In genomic region chr17:49677933-49678847, GRCh38 we compare ENCODE assay signal across 1 cellular context.
TF ChIP-seq lines count a peak whose summit lies in the region.

Gene SPOP (minus strand): TSS chr17:49678097. CDS start chr17:49622810, 55,287 bp downstream.

TF ChIP-seq in HEK293, 187 proteins besides CTCF, POLR2A, EP300 and RAD21 (continued from another document and continues in another):
- TF ChIP-seq ZSCAN5A (tag by site-specific recombination; IDR thresholded peaks at IDR 0.05) (peak; percentile 8; the same call in 1 of the 2 replicates), ZNF174 (tag by site-specific recombination; IDR thresholded peaks at IDR 0.05) (no peak), ZNF366 (tag by site-specific recombination; conservative IDR thresholded peaks at IDR 0.05) (peak; percentile 31; the same call in 1 of the 2 replicates), ZNF514 (tag by site-specific recombination; IDR thresholded peaks at IDR 0.05) (no peak), PRDM10 (tag by site-specific recombination; IDR thresholded peaks at IDR 0.05) (peak; percentile 80), FEZF1 (tag by site-specific recombination; IDR thresholded peaks at IDR 0.05) (no peak), SP3 (tag by site-specific recombination; IDR thresholded peaks at IDR 0.05) (peak; percentile 98), GLI2 (tag by site-specific recombination; IDR thresholded peaks at IDR 0.05; ENCODE audit: borderline replicate concordance, low read depth) (no peak), ZNF157 (tag by site-specific recombination; IDR thresholded peaks at IDR 0.05) (no peak), ZNF155 (tag by site-specific recombination; IDR thresholded peaks at IDR 0.05) (no peak), ZBTB17 (tag by site-specific recombination; IDR thresholded peaks at IDR 0.05) (peak; percentile 98), OSR2 (tag by site-specific recombination; IDR thresholded peaks at IDR 0.05) (0 out of 2 replicates have a peak, but pooled peaks have one; percentile 0), ZNF596 (tag by site-specific recombination; IDR thresholded peaks at IDR 0.05) (no peak), ZNF610 (tag by site-specific recombination; IDR thresholded peaks at IDR 0.05; ENCODE audit: borderline replicate concordance) (peak; percentile 78), ZNF341 (tag by site-specific recombination; IDR thresholded peaks at IDR 0.05; ENCODE audit: low read depth) (peak; percentile 70), ZFHX2 (tag by site-specific recombination; conservative IDR thresholded peaks at IDR 0.05) (peak; percentile 59), ZNF777 (tag by site-specific recombination; IDR thresholded peaks at IDR 0.05; ENCODE audit: borderline replicate concordance) (peak; percentile 60; the same call in 1 of the 2 replicates), ZNF132 (tag by site-specific recombination; IDR thresholded peaks at IDR 0.05; ENCODE audit: borderline replicate concordance) (no peak), ZNF704 (tag by site-specific recombination; IDR thresholded peaks at IDR 0.05) (no peak), ZNF184 (tag by site-specific recombination; IDR thresholded peaks at IDR 0.05) (peak; percentile 60; the same call in 1 of the 2 replicates), YY2 (tag by site-specific recombination; IDR thresholded peaks at IDR 0.05) (peak; percentile 86), ZNF239 (tag by site-specific recombination; IDR thresholded peaks at IDR 0.05) (peak; percentile 58; the same call in 1 of the 2 replicates), ZNF404 (tag by site-specific recombination; IDR thresholded peaks at IDR 0.05) (no peak), ZNF501 (tag by site-specific recombination; IDR thresholded peaks at IDR 0.05) (peak; percentile 97), MZF1 (tag by site-specific recombination; IDR thresholded peaks at IDR 0.05; ENCODE audit: borderline replicate concordance) (no peak), ZNF692 (tag by site-specific recombination; IDR thresholded peaks at IDR 0.05) (peak; percentile 88), ZNF660 (tag by site-specific recombination; IDR thresholded peaks at IDR 0.05) (peak; percentile 33; the same call in 1 of the 2 replicates), TCF7L2 (IDR thresholded peaks at IDR 0.05; ENCODE audit: borderline replicate concordance, low read depth, low read length) (no peak), ZSCAN18 (tag by site-specific recombination; IDR thresholded peaks at IDR 0.05) (peak; percentile 92), ZNF10 (tag by site-specific recombination; IDR thresholded peaks at IDR 0.05) (no peak), ZEB2 (tag by site-specific recombination; IDR thresholded peaks at IDR 0.05) (peak; percentile 93), WT1 (tag by site-specific recombination; IDR thresholded peaks at IDR 0.05) (peak; percentile 99), ZFP3 (tag by site-specific recombination; IDR thresholded peaks at IDR 0.05; ENCODE audit: low read depth) (no peak), ZNF664 (tag by site-specific recombination; IDR thresholded peaks at IDR 0.05) (0 out of 2 replicates have a peak, but pooled peaks have one; percentile 10), ZNF658 (tag by site-specific recombination; IDR thresholded peaks at IDR 0.05) (no peak), GLIS2 (tag by site-specific recombination; IDR thresholded peaks at IDR 0.05) (peak; percentile 97), ZNF600 (tag by site-specific recombination; IDR thresholded peaks at IDR 0.05) (peak; percentile 61; the same call in 1 of the 2 replicates), ZNF280C (tag by site-specific recombination; IDR thresholded peaks at IDR 0.05) (no peak), ZBTB1 (tag by site-specific recombination; IDR thresholded peaks at IDR 0.05) (no peak; the same call in 1 of the 2 replicates), ZNF518A (tag by site-specific recombination; conservative IDR thresholded peaks at IDR 0.05; ENCODE audit: low read depth) (no peak; the same call in 1 of the 2 replicates), ZNF677 (tag by site-specific recombination; IDR thresholded peaks at IDR 0.05) (no peak), ZNF211 (tag by site-specific recombination; IDR thresholded peaks at IDR 0.05; ENCODE audit: low read depth) (no peak), KLF1 (tag by site-specific recombination; IDR thresholded peaks at IDR 0.05) (peak; percentile 86), ZNF221 (tag by site-specific recombination; IDR thresholded peaks at IDR 0.05; ENCODE audit: borderline replicate concordance) (no peak), ZNF391 (tag by site-specific recombination; IDR thresholded peaks at IDR 0.05; ENCODE audit: borderline replicate concordance, low read depth) (peak; percentile 84; the same call in 1 of the 2 replicates), ZNF560 (tag by site-specific recombination; IDR thresholded peaks at IDR 0.05; ENCODE audit: borderline replicate concordance) (no peak), ZNF23 (tag by site-specific recombination; IDR thresholded peaks at IDR 0.05; ENCODE audit: borderline replicate concordance) (no peak), ZIC2 (tag by site-specific recombination; IDR thresholded peaks at IDR 0.05) (peak; percentile 64; the same call in 1 of the 2 replicates), PBX3 (CRISPR knock-in tag; IDR thresholded peaks at IDR 0.05) (peak; percentile 20; the same call in 1 of the 2 replicates), ZBTB8A (tag by site-specific recombination; IDR thresholded peaks at IDR 0.05) (peak; percentile 97)
